Comparison of ENCODE assay signal across 8 cellular contexts in the genomic region with DNA sequence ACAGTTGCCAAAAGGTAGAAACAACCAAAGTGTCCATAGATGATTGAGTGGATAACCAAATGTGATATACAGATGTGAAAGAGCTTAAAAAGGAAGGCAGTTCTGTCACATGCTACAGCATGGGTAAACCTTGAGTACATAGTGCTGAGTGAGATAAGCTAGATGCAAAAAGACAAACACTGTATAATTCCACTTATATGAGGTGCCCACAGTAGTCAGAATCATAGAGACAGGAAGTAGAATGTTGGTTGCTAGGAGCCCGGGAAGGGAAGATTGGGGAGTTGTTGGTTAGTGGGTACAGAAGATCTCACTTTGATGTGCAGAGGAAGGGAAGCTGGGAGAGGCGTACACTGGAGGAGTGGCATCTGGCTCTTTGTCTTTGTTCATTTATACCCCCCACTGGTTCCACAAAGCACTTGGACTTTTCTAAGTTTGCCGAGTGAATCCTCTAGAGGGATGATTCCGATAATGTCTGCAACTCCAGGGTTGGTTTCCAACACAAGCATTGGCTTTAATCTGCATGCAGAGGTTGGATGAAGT. TPM values are rescaled to one million over a fixed set of nuclear protein-coding genes. Genes with fewer than 3 reads are reported as not detected.
DNase-seq lines count a peak whose midpoint lies in the region; ATAC-seq lines count a peak whose summit lies in the region.

No MANE protein-coding gene starts in this region.

- no peaks in the 10 kb centered on the region for H3K9me3 ChIP-seq in muscle layer of duodenum (ENCODE audit: control insufficient read depth in 1 of 2, low read length in 2 of 2)

- peaks cover 13 to 20% of the 10 kb centered on the region in 2 donors for H3K36me3 ChIP-seq in muscle layer of duodenum (ENCODE audit: control insufficient read depth in 1 of 2, insufficient read depth in 2 of 2, low read length in 2 of 2)

- H3K4me3 ChIP-seq in muscle layer of duodenum (ENCODE audit: low read depth in 1 of 2, low read length in 2 of 2): no peak overlapping the region

- H3K27ac ChIP-seq in angular gyrus (ENCODE audit: low read depth, low read length): peak overlapping the region; percentile 4
- H3K27ac ChIP-seq in muscle layer of duodenum (ENCODE audit: low read length): peak overlapping the region; percentile 16

- ATAC-seq in GM19023 (IDR thresholded peaks at IDR 0.05; ENCODE audit: unreplicated experiment) (peak; percentile 62), HG03521 (IDR thresholded peaks at IDR 0.05; ENCODE audit: unreplicated experiment) (peak; percentile 55), HG02973 (IDR thresholded peaks at IDR 0.05; ENCODE audit: unreplicated experiment) (no peak)

- H3K27me3 ChIP-seq in muscle layer of duodenum (ENCODE audit: low read depth, low read length): no peaks in the 10 kb centered on the region

- peak; percentile 81 for DNase-seq in AG20443 (ENCODE audit: low spot score)
- no peak for DNase-seq in mesenteric fat pad (ENCODE audit: low spot score)
- no peak for DNase-seq in stimulated activated CD8-positive, alpha-beta memory T cell treated with anti-CD3 and anti-CD28 coated beads, Interleukin-4, amount 100 ng/mL, for 48 hours

- peaks cover 36 to 53% of the 10 kb centered on the region in 2 donors for H3K4me1 ChIP-seq in muscle layer of duodenum (ENCODE audit: control insufficient read depth in 1 of 2, insufficient read depth in 2 of 2, low read length in 2 of 2)

RNA-seq across cellular contexts. Expression of a gene that starts 39.4 kb away (rescaled TPM):
- total RNA-seq in mesenteric fat pad: 177 TPM

RNA-seq across cellular contexts. Expression of a gene that starts 44.1 kb away (rescaled TPM):
- total RNA-seq in mesenteric fat pad: 0.35 TPM
